In genomic region chrX:40090050-40090804, GRCh38 we compare ENCODE assay signal across 9 cellular contexts. TPM values are rescaled to one million over a fixed set of nuclear protein-coding genes. Genes with fewer than 3 reads are reported as not detected.
A peak's percentile ranks its signal among the peaks of the same experiment; 100 is the strongest.
DNase-seq lines count a peak whose midpoint lies in the region; ATAC-seq and TF ChIP-seq lines count a peak whose summit lies in the region.
"Had no signal": no experiment of that assay in that cellular context is flagged by ENCODE, and none has a peak within 500 bp of the region (broad histone marks: within the 10 kb centered on the region; RNA-seq: fewer than 3 reads in every experiment).

No MANE protein-coding gene starts in this region.

- H3K27me3 ChIP-seq in BLaER1 (peaks cover 84% of the 10 kb centered on the region), esophagus squamous epithelium (peaks cover 0 to 14% (median 1%) of the 10 kb centered on the region in 4 donors), neural cell (ENCODE audit: insufficient read depth, low read depth, low read length) (no peaks in the 10 kb centered on the region)

- H2AFZ ChIP-seq in OCI-LY7 (ENCODE audit: low read length) (no peak overlapping the region), neural cell (ENCODE audit: low read depth, low read length) (no peak overlapping the region)

- H3K4me3 ChIP-seq in BLaER1 (peak overlapping the region; percentile 54), OCI-LY7 (ENCODE audit: low read depth, low read length, poor library complexity, severe bottlenecking) (peak overlapping the region; percentile 63), esophagus squamous epithelium (peak overlapping the region; percentile 32 to 68 (median 43)), neural cell (ENCODE audit: low read length) (peak overlapping the region; percentile 79)

- ATAC-seq in GM19463 (IDR thresholded peaks at IDR 0.05; ENCODE audit: unreplicated experiment) (no peak), GM18870 (IDR thresholded peaks at IDR 0.05; ENCODE audit: unreplicated experiment) (no peak)

- no peaks in the 10 kb centered on the region for H3K9me2 ChIP-seq in OCI-LY7 (ENCODE audit: insufficient read depth, low read length)
- no peaks in the 10 kb centered on the region for H3K9me2 ChIP-seq in neural cell (ENCODE audit: insufficient read depth, low read length)

- TF ChIP-seq CTCF in OCI-LY7 (conservative IDR thresholded peaks at IDR 0.05; ENCODE audit: low read length) (no peak), esophagus squamous epithelium (IDR thresholded peaks at IDR 0.05) (no peak), neural cell (IDR thresholded peaks at IDR 0.05; ENCODE audit: poor library complexity, severe bottlenecking) (no peak)

- no TSS peak for BruUV-seq in OCI-LY7 (replicated peaks; lab: Mats Ljungman, UMichigan)

- 17 to 25% methylated on average over 1 to 13 of the region's 63 CpGs for WGBS in esophagus squamous epithelium, 2 donors

- no peak for TF ChIP-seq EP300 in neural cell (conservative IDR thresholded peaks at IDR 0.05; ENCODE audit: poor library complexity, severe bottlenecking)

- POLR2A ChIA-PET in OCI-LY7 (lab: Charles Lee) = no interaction called here

- H3F3A ChIP-seq in neural cell (ENCODE audit: insufficient read depth, low read length, poor library complexity, severe bottlenecking) = no peaks in the 10 kb centered on the region

- H3K4me2 ChIP-seq in BLaER1 (peak overlapping the region; percentile 85), OCI-LY7 (ENCODE audit: low read length) (peak overlapping the region; percentile 75), neural cell (ENCODE audit: low read length) (no peak overlapping the region)

- H3K36me3 ChIP-seq in BLaER1 (peaks cover 21% of the 10 kb centered on the region), OCI-LY7 (ENCODE audit: insufficient read depth, low read length) (peaks cover 22% of the 10 kb centered on the region), esophagus squamous epithelium (no peaks in the 10 kb centered on the region), neural cell (ENCODE audit: insufficient read depth, low read length) (no peaks in the 10 kb centered on the region)

- H3K4me1 ChIP-seq in BLaER1 = peaks cover 99% of the 10 kb centered on the region
- peaks cover 86% of the 10 kb centered on the region for H3K4me1 ChIP-seq in OCI-LY7 (ENCODE audit: insufficient read depth, low read length, poor library complexity, severe bottlenecking)
- H3K4me1 ChIP-seq in esophagus squamous epithelium = peaks cover 13 to 98% (median 22%) of the 10 kb centered on the region in 3 donors

- DNase-seq in OCI-LY7 (ENCODE audit: low spot score) (peak; percentile 27), esophagus squamous epithelium (lab: John Stamatoyannopoulos, UW) (no peak), DMS153 treated with DMSO at 0.1 percent for 48 hours (lab: John Stamatoyannopoulos, UW; ENCODE audit: unreplicated experiment) (no peak), HCEC 1CT (no peak)
- DNase-seq: NCI-H2227 treated with DMSO at 0.1 percent for 48 hours had no signal

- H3K9ac ChIP-seq in BLaER1 (peak overlapping the region; percentile 24; the same call in 1 of the 2 replicates), neural cell (ENCODE audit: low read length) (no peak overlapping the region)

- peaks cover 27% of the 10 kb centered on the region for H3K9me3 ChIP-seq in BLaER1
- H3K9me3 ChIP-seq in OCI-LY7 (ENCODE audit: low read length) = no peaks in the 10 kb centered on the region
- H3K9me3 ChIP-seq in esophagus squamous epithelium = no peaks in the 10 kb centered on the region
- H3K9me3 ChIP-seq in neural cell (ENCODE audit: low read length) = no peaks in the 10 kb centered on the region

- H3K79me2 ChIP-seq in OCI-LY7 (ENCODE audit: insufficient read depth, low read depth, low read length) (peaks cover 98% of the 10 kb centered on the region), neural cell (replicated peaks; ENCODE audit: insufficient read depth, low read length) (peaks cover 81% of the 10 kb centered on the region)

- peaks cover 100% of the 10 kb centered on the region for H4K20me1 ChIP-seq in BLaER1
- H4K20me1 ChIP-seq in OCI-LY7 (ENCODE audit: insufficient read depth, low read length) = peaks cover 48% of the 10 kb centered on the region
- no peaks in the 10 kb centered on the region for H4K20me1 ChIP-seq in neural cell (ENCODE audit: insufficient read depth)

- no peak for TF ChIP-seq POLR2A in esophagus squamous epithelium (IDR thresholded peaks at IDR 0.05)

- intact Hi-C loops in OCI-LY7 (cut with micrococcal nuclease; ENCODE audit: unreplicated experiment) = loop anchor here (2.0 to 10.0 kb wide), 2 partner anchors 75 to 135 kb away; no protein-coding TSS in a partner anchor
- intact Hi-C loops in esophagus squamous epithelium (cut with DNase I) = loop anchor here (5.0 kb wide), 1 partner anchor 62 kb away; no protein-coding TSS in a partner anchor

- CTCF ChIA-PET in OCI-LY7 (lab: Charles Lee; ENCODE audit: unreplicated experiment) = no interaction called here

- no peak for TF ChIP-seq RAD21 in neural cell (conservative IDR thresholded peaks at IDR 0.05)

- H3K27ac ChIP-seq in BLaER1 (no peak overlapping the region), OCI-LY7 (ENCODE audit: low read depth, low read length, poor library complexity, severe bottlenecking) (no peak overlapping the region), esophagus squamous epithelium (peak overlapping the region; percentile 51 to 82 (median 64)), neural cell (ENCODE audit: low read length) (no peak overlapping the region)

TF ChIP-seq in neural cell, 6 proteins besides CTCF, POLR2A, EP300 and RAD21:
- no peak for TF ChIP-seq REST (IDR thresholded peaks at IDR 0.05; ENCODE audit: borderline replicate concordance)
- TF ChIP-seq TAF1 (IDR thresholded peaks at IDR 0.05; ENCODE audit: low read depth) = no peak
- TF ChIP-seq SMC3 (conservative IDR thresholded peaks at IDR 0.05; ENCODE audit: poor library complexity) = no peak
- TF ChIP-seq MXI1 (conservative IDR thresholded peaks at IDR 0.05; ENCODE audit: poor library complexity, severe bottlenecking) = no peak

RNA-seq across cellular contexts. Expression of gene BCOR, which starts 7.5 kb away (rescaled TPM):
- total RNA-seq in OCI-LY7 (2014; rRNA removed; shearing (Covaris generic)) = 55.6 and 64.3 TPM in 2 replicates
- total RNA-seq in OCI-LY7 (2022) = 48.0 and 52.2 TPM in 2 replicates
- total RNA-seq in esophagus squamous epithelium = 10 to 100 TPM; 12.0 to 20.1 (median 17.4) TPM
- 18.0 and 23.7 TPM in 2 replicates for polyA plus RNA-seq in neural cell
- polyA minus RNA-seq in neural cell = 49.7 and 72.6 TPM in 2 replicates

Comparison
In these comparisons a context has a peak if more than half of its experiments do, and no peak if none do; other contexts are left out.
1. H3K27ac ChIP-seq: peak in esophagus squamous epithelium (4 of 4); none in BLaER1 (single experiment), OCI-LY7 (single experiment) and neural cell (single experiment).
2. Peak in every context shown above with its lines, with median percentiles within 50 percentile points of each other: H3K4me3 ChIP-seq.